In the genomic region with DNA sequence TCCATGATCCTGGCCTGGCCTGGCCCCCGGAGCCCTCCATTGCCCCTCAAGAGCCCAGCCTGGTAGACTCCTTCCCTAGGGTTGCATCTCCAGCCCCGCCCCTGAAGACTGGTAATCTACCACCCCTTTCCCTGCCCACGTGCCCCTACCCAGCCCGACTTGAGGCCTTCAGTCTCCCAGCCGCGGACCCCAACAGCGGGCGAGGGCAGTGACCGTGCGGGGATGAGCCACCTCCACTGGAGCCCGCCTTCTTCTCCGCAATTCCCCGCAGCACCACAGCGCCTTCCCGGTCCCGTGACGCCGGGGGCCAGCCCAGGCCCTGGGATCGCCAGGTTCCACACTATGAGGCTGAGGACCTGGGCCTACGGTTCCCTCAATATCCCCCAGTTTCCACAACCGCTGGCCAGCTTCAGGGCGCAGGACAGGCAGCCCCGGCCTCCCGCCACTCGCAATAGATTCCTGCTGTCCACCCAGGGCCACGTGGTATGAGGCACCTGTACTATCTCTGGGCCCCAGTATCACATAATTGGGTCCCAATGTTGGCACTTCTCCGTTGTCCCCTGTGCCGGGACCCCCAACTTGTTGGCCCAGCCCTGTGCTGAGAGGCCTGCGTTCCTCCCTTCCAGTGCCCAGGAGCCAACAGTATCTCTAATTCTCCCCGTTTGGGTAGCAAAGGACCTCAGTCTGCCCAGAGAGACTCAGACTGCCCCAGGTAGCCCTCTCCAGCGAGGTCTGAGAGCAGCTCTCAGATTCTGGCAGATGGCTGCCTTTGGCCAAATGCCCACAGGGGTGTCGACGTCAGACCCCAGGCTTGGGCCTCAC, we compare ENCODE assay signal across 9 cellular contexts. TPM values are rescaled to one million over a fixed set of nuclear protein-coding genes. Genes with fewer than 3 reads are reported as not detected.
DNase-seq lines count a peak whose midpoint lies in the region; ATAC-seq and TF ChIP-seq lines count a peak whose summit lies in the region.
"Had no signal": no experiment of that assay in that cellular context is flagged by ENCODE, and none has a peak within 500 bp of the region (broad histone marks: within the 10 kb centered on the region; RNA-seq: fewer than 3 reads in every experiment).

No MANE protein-coding gene starts in this region.

- no peaks in the 10 kb centered on the region for H3K36me3 ChIP-seq in right atrium auricular region
- no peaks in the 10 kb centered on the region for H3K36me3 ChIP-seq in breast epithelium
- no peaks in the 10 kb centered on the region for H3K36me3 ChIP-seq in uterus
- no peaks in the 10 kb centered on the region for H3K36me3 ChIP-seq in SJCRH30

- H3K27me3 ChIP-seq in right atrium auricular region (peaks cover 12 to 19% of the 10 kb centered on the region in 2 donors), breast epithelium (peaks cover 0 to 26% of the 10 kb centered on the region in 2 donors), uterus (peaks cover 0 to 20% of the 10 kb centered on the region in 2 donors), SJCRH30 (no peaks in the 10 kb centered on the region)

- DNase-seq in Right ventricle myocardium inferior (ENCODE audit: missing footprints) (peak; percentile 69), right atrium auricular region (ENCODE audit: low spot score) (no peak), breast epithelium (ENCODE audit: low spot score in 2 of 2) (peak; percentile 20 to 54), middle frontal gyrus (ENCODE audit: extremely low spot score, low spot score) (peak; percentile 0), uterus (peak; percentile 17), SJCRH30 (no peak)
- DNase-seq in effector CD8-positive, alpha-beta T cell (lab: John Stamatoyannopoulos, UW), result no peak

- no peak for TF ChIP-seq CTCF in right atrium auricular region (IDR thresholded peaks at IDR 0.05)
- no peak for TF ChIP-seq CTCF in breast epithelium (IDR thresholded peaks at IDR 0.05)
- no peak for TF ChIP-seq CTCF in uterus (IDR thresholded peaks at IDR 0.05)

- ATAC-seq in Right ventricle myocardium inferior (no peak), HG02610 (IDR thresholded peaks at IDR 0.05; ENCODE audit: unreplicated experiment) (no peak)

- intact Hi-C loops in Right ventricle myocardium inferior (cut with DNase I) (no loop called here), breast epithelium (cut with DNase I; ENCODE audit: low total_unique reads) (no loop called here), uterus (cut with DNase I; ENCODE audit: low total_unique reads) (no loop called here)

- H3K9me3 ChIP-seq in right atrium auricular region (no peaks in the 10 kb centered on the region), breast epithelium (no peaks in the 10 kb centered on the region), uterus (no peaks in the 10 kb centered on the region), SJCRH30 (replicated peaks) (no peaks in the 10 kb centered on the region)

- TF ChIP-seq POLR2A in breast epithelium (IDR thresholded peaks at IDR 0.05) (no peak), uterus (IDR thresholded peaks at IDR 0.05) (no peak)

- peaks cover 0 to 14% of the 10 kb centered on the region in 2 donors for H3K4me1 ChIP-seq in right atrium auricular region
- no peaks in the 10 kb centered on the region for H3K4me1 ChIP-seq in breast epithelium
- peaks cover 0 to 12% of the 10 kb centered on the region in 2 donors for H3K4me1 ChIP-seq in uterus
- H3K4me1 ChIP-seq in SJCRH30, result peaks cover 2% of the 10 kb centered on the region; the same call in 1 of the 2 replicates

- H3K4me3 ChIP-seq in right atrium auricular region (no peak overlapping the region), breast epithelium (peak overlapping the region in 1 of 3 donors; percentile 70), uterus (no peak overlapping the region), SJCRH30 (no peak overlapping the region)

- H3K27ac ChIP-seq in right atrium auricular region (no peak overlapping the region), breast epithelium (no peak overlapping the region), uterus (no peak overlapping the region), SJCRH30 (no peak overlapping the region)

RNA-seq across cellular contexts. Expression of a gene that starts 1.1 kb away (rescaled TPM):
- total RNA-seq in Right ventricle myocardium inferior (not detected), right atrium auricular region (under 1 TPM; 0.26 to 0.67 TPM), breast epithelium (1 to 10 TPM in 2 of 3 donors, not detected in 1; 5.9 to 6.9 TPM), uterus (1 to 10 TPM in 1 of 4 donors, not detected in 3; 3.5 TPM)
- not detected in 2 replicates for total RNA-seq in SJCRH30 (2014; rRNA removed; shearing (Covaris generic))
- total RNA-seq: NCI-H460 had no signal

RNA-seq across cellular contexts. Expression of a gene that starts 21.4 kb away (rescaled TPM):
- total RNA-seq in Right ventricle myocardium inferior (3.2 TPM), right atrium auricular region (1 to 10 TPM; 1.5 to 2.7 TPM), breast epithelium (1 to 10 TPM; 1.6 to 5.9 (median 3.8) TPM), uterus (10 to 100 TPM in 2 of 4 donors, 1 to 10 TPM in 2; 3.0 to 22.8 (median 14.0) TPM)
- 0.08 TPM in 1 of 2 replicates, not detected in the other for total RNA-seq in SJCRH30 (2014; rRNA removed; shearing (Covaris generic))

Comparison
In these comparisons a context has a peak if more than half of its experiments do, and no peak if none do; other contexts are left out.
1. DNase-seq: peak in Right ventricle myocardium inferior (single experiment), breast epithelium (2 of 2), middle frontal gyrus (single experiment) and uterus (2 of 2); none in right atrium auricular region (single experiment), effector CD8-positive, alpha-beta T cell (single experiment) and SJCRH30 (0 of 2).